ENCODE assay signal across 19 cellular contexts in the genomic region with DNA sequence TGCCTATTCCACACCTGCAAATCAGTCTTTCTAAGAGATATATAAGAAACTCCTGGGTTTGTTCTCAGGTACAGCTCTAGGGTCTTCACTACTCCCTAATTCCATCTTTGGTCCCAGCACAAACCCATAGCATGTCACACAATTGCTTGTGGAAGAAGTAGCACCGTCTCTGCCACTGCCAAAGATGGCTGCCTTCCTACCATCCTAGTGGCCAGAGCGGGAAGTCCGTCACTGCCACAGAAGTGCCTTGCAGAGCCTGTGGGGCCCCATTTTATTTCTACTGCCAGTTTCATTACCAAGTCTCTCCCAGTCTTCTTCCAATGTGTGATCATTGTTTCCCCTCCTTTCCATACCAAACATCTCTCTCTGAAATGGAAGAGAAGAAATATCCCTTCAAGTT.
"Had no signal": no experiment of that assay in that cellular context is flagged by ENCODE, and none has a peak within 500 bp of the region (broad histone marks: within the 10 kb centered on the region; RNA-seq: fewer than 3 reads in every experiment).

No MANE protein-coding gene starts in this region.

- H3K4me3 Mint-ChIP-seq: activated CD4-positive, alpha-beta T cell treated with anti-CD3 and anti-CD28 coated beads, Interleukin-2, amount 10 ng/mL, durations not matched to agents 7 days and 5 days; activated CD8-positive, alpha-beta T cell treated with anti-CD3 and anti-CD28 coated beads, Interleukin-2, amount 10 ng/mL, durations not matched to agents 7 days and 5 days; activated naive CD8-positive, alpha-beta T cell; central memory CD8-positive, alpha-beta T cell; naive thymus-derived CD4-positive, alpha-beta T cell; stimulated activated naive CD8-positive, alpha-beta T cell treated with anti-CD3 and anti-CD28 coated beads, Interleukin-15, Interleukin-2, amounts not matched to agents 100 ng/mL and 50 ng/mL, for 24 hours had no signal

- H3K36me3 ChIP-seq: adrenal gland, ascending aorta, breast epithelium, heart right ventricle, lower lobe of right lung, ovary, right atrium auricular region, tibial artery had no signal

- H3K4me3 ChIP-seq: adrenal gland, ascending aorta, breast epithelium, dorsolateral prefrontal cortex, heart right ventricle, lower lobe of right lung, ovary, psoas muscle, right atrium auricular region, tibial artery had no signal

- H3K27me3 ChIP-seq: adrenal gland, ascending aorta, breast epithelium, dorsolateral prefrontal cortex, heart right ventricle, ovary, right atrium auricular region, tibial artery had no signal

- H3K27ac ChIP-seq: adrenal gland, ascending aorta, breast epithelium, epithelial cell of prostate, heart right ventricle, lower lobe of right lung, ovary, psoas muscle, right atrium auricular region, tibial artery had no signal

- H3K27ac Mint-ChIP-seq: activated CD4-positive, alpha-beta T cell treated with anti-CD3 and anti-CD28 coated beads, Interleukin-2, amount 10 ng/mL, durations not matched to agents 7 days and 5 days; activated CD8-positive, alpha-beta T cell treated with anti-CD3 and anti-CD28 coated beads, Interleukin-2, amount 10 ng/mL, durations not matched to agents 7 days and 5 days; naive thymus-derived CD4-positive, alpha-beta T cell; stimulated activated naive CD8-positive, alpha-beta T cell treated with anti-CD3 and anti-CD28 coated beads, Interleukin-15, Interleukin-2, amounts not matched to agents 100 ng/mL and 50 ng/mL, for 24 hours had no signal

- H3K27me3 Mint-ChIP-seq: activated naive CD8-positive, alpha-beta T cell; central memory CD8-positive, alpha-beta T cell; stimulated activated naive CD8-positive, alpha-beta T cell treated with anti-CD3 and anti-CD28 coated beads, Interleukin-15, Interleukin-2, amounts not matched to agents 100 ng/mL and 50 ng/mL, for 24 hours had no signal

- DNase-seq: activated CD4-positive, alpha-beta T cell treated with anti-CD3 and anti-CD28 coated beads, Interleukin-2, amount 10 ng/mL, durations not matched to agents 7 days and 5 days; activated CD4-positive, CD25-positive, alpha-beta regulatory T cell treated with anti-CD3 and anti-CD28 coated beads, Interleukin-2, amount 50 U/mL, for 72 hours; activated CD8-positive, alpha-beta T cell treated with anti-CD3 and anti-CD28 coated beads, Interleukin-2, amount 10 ng/mL, durations not matched to agents 7 days and 5 days; adrenal gland; dorsolateral prefrontal cortex; heart right ventricle; lower lobe of right lung; naive thymus-derived CD4-positive, alpha-beta T cell; ovary; psoas muscle; stimulated activated CD4-positive, alpha-beta T cell treated with anti-CD3 and anti-CD28 coated beads, Interleukin-4, amount 100 ng/mL, for 4 hours; tibial artery had no signal

- H3K9me3 Mint-ChIP-seq: central memory CD8-positive, alpha-beta T cell; naive thymus-derived CD4-positive, alpha-beta T cell; stimulated activated naive CD8-positive, alpha-beta T cell treated with anti-CD3 and anti-CD28 coated beads, Interleukin-15, Interleukin-2, amounts not matched to agents 100 ng/mL and 50 ng/mL, for 24 hours had no signal

- H3K9me3 ChIP-seq: adrenal gland, ascending aorta, breast epithelium, heart right ventricle, lower lobe of right lung, ovary, psoas muscle, right atrium auricular region, tibial artery had no signal

- ATAC-seq: activated CD8-positive, alpha-beta T cell treated with anti-CD3 and anti-CD28 coated beads, Interleukin-2, amount 10 ng/mL, durations not matched to agents 7 days and 5 days; heart right ventricle; lower lobe of right lung; naive thymus-derived CD4-positive, alpha-beta T cell; psoas muscle had no signal
